In genomic region chr9:120344230-120344629, GRCh38 we compare ENCODE assay signal across 1 cellular context.
A peak's percentile ranks its signal among the peaks of the same experiment; 100 is the strongest.
TF ChIP-seq lines count a peak whose summit lies in the region.

No MANE protein-coding gene starts in this region.

TF ChIP-seq in HCT116, 20 proteins besides CTCF, POLR2A, EP300 and RAD21 (continued from another document):
- no peak for TF ChIP-seq REST (IDR thresholded peaks at IDR 0.05; ENCODE audit: low read depth)
- TF ChIP-seq SRF (IDR thresholded peaks at IDR 0.05; ENCODE audit: low read depth) = 0 out of 2 replicates have a peak, but pooled peaks have one; percentile 27
- TF ChIP-seq EZH2 (IDR thresholded peaks at IDR 0.05) = no peak
- no peak for TF ChIP-seq ZBTB33 (IDR thresholded peaks at IDR 0.05; ENCODE audit: extremely low read depth, insufficient replicate concordance, low read length)
- TF ChIP-seq POLR2AphosphoS5 (IDR thresholded peaks at IDR 0.05; ENCODE audit: low read depth, low read length) = no peak
- TF ChIP-seq CBX3 (IDR thresholded peaks at IDR 0.05; ENCODE audit: low read depth) = peak; percentile 67; the same call in 1 of the 2 replicates
- TF ChIP-seq FOSL1 (IDR thresholded peaks at IDR 0.05; ENCODE audit: low read depth) = peak; percentile 77
- no peak for TF ChIP-seq ZNF274 (IDR thresholded peaks at IDR 0.05; ENCODE audit: low read depth, low read length)
- TF ChIP-seq ELF1 (IDR thresholded peaks at IDR 0.05; ENCODE audit: borderline replicate concordance, low read depth) = 0 out of 2 replicates have a peak, but pooled peaks have one; percentile 13
- TF ChIP-seq YY1 (IDR thresholded peaks at IDR 0.05; ENCODE audit: extremely low read depth, insufficient replicate concordance, low read depth, low read length) = no peak
- TF ChIP-seq ATF3 (IDR thresholded peaks at IDR 0.05) = peak; percentile 66
- TF ChIP-seq SP1 (IDR thresholded peaks at IDR 0.05; ENCODE audit: low read depth) = peak; percentile 29; the same call in 1 of the 2 replicates
- TF ChIP-seq, protein P1, sequence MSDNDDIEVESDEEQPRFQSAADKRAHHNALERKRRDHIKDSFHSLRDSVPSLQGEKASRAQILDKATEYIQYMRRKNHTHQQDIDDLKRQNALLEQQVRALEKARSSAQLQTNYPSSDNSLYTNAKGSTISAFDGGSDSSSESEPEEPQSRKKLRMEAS (IDR thresholded peaks at IDR 0.05) = no peak
- TF ChIP-seq SIN3A (IDR thresholded peaks at IDR 0.05; ENCODE audit: low read depth) = no peak
- no peak for TF ChIP-seq TCF7L2 (IDR thresholded peaks at IDR 0.05; ENCODE audit: borderline replicate concordance, extremely low read depth, insufficient read depth, insufficient read length)
